Comparison of ENCODE assay signal across 21 cellular contexts in genomic region chr9:18569941-18570630, GRCh38.
A peak's percentile ranks its signal among the peaks of the same experiment; 100 is the strongest.
DNase-seq lines count a peak whose midpoint lies in the region; ATAC-seq, FAIRE-seq and TF ChIP-seq lines count a peak whose summit lies in the region.
"Had no signal": no experiment of that assay in that cellular context is flagged by ENCODE, and none has a peak within 500 bp of the region (broad histone marks: within the 10 kb centered on the region; RNA-seq: fewer than 3 reads in every experiment).

No MANE protein-coding gene starts in this region.

- H3K4me3 ChIP-seq in AG10803 (ENCODE audit: low read length): no peak overlapping the region
- H3K4me3 ChIP-seq in HFF-Myc (replicated peaks; ENCODE audit: low read depth, low read length): no peak overlapping the region
- H3K4me3 ChIP-seq: A549, GM23338, MG63 had no signal

- TF ChIP-seq POLR2A in GM12892 (IDR thresholded peaks at IDR 0.05; ENCODE audit: low read depth, low read length): no peak

- no peak for ATAC-seq in HG02642 (IDR thresholded peaks at IDR 0.05; ENCODE audit: poor library complexity, unreplicated experiment)
- ATAC-seq: A549, GM23338, Panc1 had no signal

- no peak for FAIRE-seq in GM12892 (lab: Jason Lieb, UNC)
- FAIRE-seq: A549 had no signal

- DNase-seq in AG10803 (ENCODE audit: low read depth) (peak; percentile 69), EH (ENCODE audit: low read depth) (peak; percentile 50), HFF-Myc (ENCODE audit: extremely low read depth, low read depth) (peak; percentile 79), fibroblast of gingiva (ENCODE audit: low read depth) (peak; percentile 6), HuH-7.5 (ENCODE audit: low spot score) (no peak), GM12892 (ENCODE audit: insufficient read length) (no peak)
- DNase-seq: BE2C, Karpas-422, MG63, NCI-H1417, NCI-H187, NCI-H2107, NCI-H2227 treated with DMSO at 0.1 percent for 48 hours, NCI-H510A treated with DMSO at 0.1 percent for 48 hours, NCI-H748 treated with DMSO at 0.1 percent for 48 hours, SIG-M5, T-helper 1 cell had no signal

- TF ChIP-seq CTCF in AG10803 (conservative IDR thresholded peaks at IDR 0.05; ENCODE audit: low read length): no peak
- no peak for TF ChIP-seq CTCF in HFF-Myc (IDR thresholded peaks at IDR 0.05; ENCODE audit: low read depth, low read length, missing control alignments)

Comparison
In these comparisons a context has a peak if more than half of its experiments do, and no peak if none do; other contexts are left out.
1. DNase-seq: peak in AG10803 (single experiment), EH (single experiment), HFF-Myc (single experiment) and fibroblast of gingiva (single experiment); none in HuH-7.5 (single experiment) and GM12892 (single experiment).